Comparison of ENCODE assay signal across 1 cellular context in the genomic region with DNA sequence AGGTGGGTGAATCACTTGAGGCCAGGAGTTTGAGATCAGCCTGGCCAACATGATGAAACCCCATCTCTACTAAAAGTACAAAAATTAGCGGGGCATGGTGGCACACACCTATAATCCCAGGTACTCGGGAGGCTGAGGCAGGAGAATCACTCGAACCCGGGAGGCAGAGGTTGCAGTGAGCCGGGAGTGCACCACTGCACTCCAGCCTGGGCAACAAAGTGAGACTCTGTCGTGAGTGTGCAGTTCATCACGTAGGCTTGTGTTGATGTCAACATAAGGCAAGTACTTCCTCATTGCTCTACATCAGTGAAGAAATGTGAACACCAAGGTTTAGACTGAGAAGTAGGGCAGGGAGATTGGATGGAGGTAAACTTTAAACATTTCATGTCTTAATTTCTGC.
TF ChIP-seq lines count a peak whose summit lies in the region.

No MANE protein-coding gene starts in this region.

TF ChIP-seq in HepG2, 621 proteins besides CTCF, POLR2A, EP300 and RAD21 (continued from another document):
- TF ChIP-seq ELF3 (CRISPR knock-in tag; IDR thresholded peaks at IDR 0.05) = peak; percentile 67
